ENCODE assay signal across 1 cellular context in genomic region chr19:663682-664117, GRCh38.
TF ChIP-seq lines count a peak whose summit lies in the region.

No MANE protein-coding gene starts in this region.

TF ChIP-seq in HepG2, 621 proteins besides CTCF, POLR2A, EP300 and RAD21 (continued from another document and continues in another):
- TF ChIP-seq, protein P1, sequence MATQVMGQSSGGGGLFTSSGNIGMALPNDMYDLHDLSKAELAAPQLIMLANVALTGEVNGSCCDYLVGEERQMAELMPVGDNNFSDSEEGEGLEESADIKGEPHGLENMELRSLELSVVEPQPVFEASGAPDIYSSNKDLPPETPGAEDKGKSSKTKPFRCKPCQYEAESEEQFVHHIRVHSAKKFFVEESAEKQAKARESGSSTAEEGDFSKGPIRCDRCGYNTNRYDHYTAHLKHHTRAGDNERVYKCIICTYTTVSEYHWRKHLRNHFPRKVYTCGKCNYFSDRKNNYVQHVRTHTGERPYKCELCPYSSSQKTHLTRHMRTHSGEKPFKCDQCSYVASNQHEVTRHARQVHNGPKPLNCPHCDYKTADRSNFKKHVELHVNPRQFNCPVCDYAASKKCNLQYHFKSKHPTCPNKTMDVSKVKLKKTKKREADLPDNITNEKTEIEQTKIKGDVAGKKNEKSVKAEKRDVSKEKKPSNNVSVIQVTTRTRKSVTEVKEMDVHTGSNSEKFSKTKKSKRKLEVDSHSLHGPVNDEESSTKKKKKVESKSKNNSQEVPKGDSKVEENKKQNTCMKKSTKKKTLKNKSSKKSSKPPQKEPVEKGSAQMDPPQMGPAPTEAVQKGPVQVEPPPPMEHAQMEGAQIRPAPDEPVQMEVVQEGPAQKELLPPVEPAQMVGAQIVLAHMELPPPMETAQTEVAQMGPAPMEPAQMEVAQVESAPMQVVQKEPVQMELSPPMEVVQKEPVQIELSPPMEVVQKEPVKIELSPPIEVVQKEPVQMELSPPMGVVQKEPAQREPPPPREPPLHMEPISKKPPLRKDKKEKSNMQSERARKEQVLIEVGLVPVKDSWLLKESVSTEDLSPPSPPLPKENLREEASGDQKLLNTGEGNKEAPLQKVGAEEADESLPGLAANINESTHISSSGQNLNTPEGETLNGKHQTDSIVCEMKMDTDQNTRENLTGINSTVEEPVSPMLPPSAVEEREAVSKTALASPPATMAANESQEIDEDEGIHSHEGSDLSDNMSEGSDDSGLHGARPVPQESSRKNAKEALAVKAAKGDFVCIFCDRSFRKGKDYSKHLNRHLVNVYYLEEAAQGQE (IDR thresholded peaks at IDR 0.05; ENCODE audit: borderline replicate concordance in 1 of 2, low read depth in 1 of 2, low read length in 2 of 2), result no peak
- TF ChIP-seq ZNF350 (CRISPR knock-in tag; IDR thresholded peaks at IDR 0.05; ENCODE audit: borderline replicate concordance, low read depth), result peak; percentile 49
- no peak for TF ChIP-seq E2F2 (CRISPR knock-in tag; IDR thresholded peaks at IDR 0.05; ENCODE audit: borderline replicate concordance)
- peak; percentile 75 for TF ChIP-seq RXRA (CRISPR knock-in tag; IDR thresholded peaks at IDR 0.05)
- TF ChIP-seq ARNT (IDR thresholded peaks at IDR 0.05), result no peak
- TF ChIP-seq ZSCAN20 (CRISPR knock-in tag; IDR thresholded peaks at IDR 0.05; ENCODE audit: borderline replicate concordance), result 0 out of 2 replicates have a peak, but pooled peaks have one; percentile 7
- no peak for TF ChIP-seq HNF4G (IDR thresholded peaks at IDR 0.05; ENCODE audit: borderline replicate concordance, low read depth, low read length)
- TF ChIP-seq HNF4G (CRISPR knock-in tag; IDR thresholded peaks at IDR 0.05; ENCODE audit: borderline replicate concordance, low read depth), result no peak
- TF ChIP-seq ZNF432 (CRISPR knock-in tag; IDR thresholded peaks at IDR 0.05; ENCODE audit: borderline replicate concordance), result no peak
- TF ChIP-seq, protein P2, sequence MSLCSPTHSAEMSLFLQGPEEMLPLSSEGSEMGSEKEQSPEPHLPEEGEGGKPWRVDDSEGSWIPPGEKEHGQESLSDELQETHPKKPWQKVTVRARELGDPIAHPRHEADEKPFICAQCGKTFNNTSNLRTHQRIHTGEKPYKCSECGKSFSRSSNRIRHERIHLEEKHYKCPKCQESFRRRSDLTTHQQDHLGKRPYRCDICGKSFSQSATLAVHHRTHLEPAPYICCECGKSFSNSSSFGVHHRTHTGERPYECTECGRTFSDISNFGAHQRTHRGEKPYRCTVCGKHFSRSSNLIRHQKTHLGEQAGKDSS (CRISPR knock-in tag; IDR thresholded peaks at IDR 0.05; ENCODE audit: borderline replicate concordance, low read depth), result peak; percentile 18; the same call in 1 of the 2 replicates
- no peak for TF ChIP-seq PRDM10 (CRISPR knock-in tag; IDR thresholded peaks at IDR 0.05; ENCODE audit: low read depth)
- TF ChIP-seq HOXA7 (CRISPR knock-in tag; IDR thresholded peaks at IDR 0.05), result no peak
- TF ChIP-seq ARHGAP35 (CRISPR knock-in tag; IDR thresholded peaks at IDR 0.05; ENCODE audit: borderline replicate concordance), result peak; percentile 7; the same call in 1 of the 2 replicates
- TF ChIP-seq ZFP82 (CRISPR knock-in tag; IDR thresholded peaks at IDR 0.05; ENCODE audit: borderline replicate concordance), result no peak
- no peak for TF ChIP-seq ZNF207 (IDR thresholded peaks at IDR 0.05; ENCODE audit: borderline replicate concordance)
- no peak for TF ChIP-seq KLF11 (CRISPR knock-in tag; IDR thresholded peaks at IDR 0.05)
- peak; percentile 62 for TF ChIP-seq XRCC5 (optimal IDR thresholded peaks at IDR 0.05; ENCODE audit: low read length)
- 0 out of 2 replicates have a peak, but pooled peaks have one; percentile 36 for TF ChIP-seq NFKBIZ (CRISPR knock-in tag; IDR thresholded peaks at IDR 0.05)
- TF ChIP-seq, protein P3, sequence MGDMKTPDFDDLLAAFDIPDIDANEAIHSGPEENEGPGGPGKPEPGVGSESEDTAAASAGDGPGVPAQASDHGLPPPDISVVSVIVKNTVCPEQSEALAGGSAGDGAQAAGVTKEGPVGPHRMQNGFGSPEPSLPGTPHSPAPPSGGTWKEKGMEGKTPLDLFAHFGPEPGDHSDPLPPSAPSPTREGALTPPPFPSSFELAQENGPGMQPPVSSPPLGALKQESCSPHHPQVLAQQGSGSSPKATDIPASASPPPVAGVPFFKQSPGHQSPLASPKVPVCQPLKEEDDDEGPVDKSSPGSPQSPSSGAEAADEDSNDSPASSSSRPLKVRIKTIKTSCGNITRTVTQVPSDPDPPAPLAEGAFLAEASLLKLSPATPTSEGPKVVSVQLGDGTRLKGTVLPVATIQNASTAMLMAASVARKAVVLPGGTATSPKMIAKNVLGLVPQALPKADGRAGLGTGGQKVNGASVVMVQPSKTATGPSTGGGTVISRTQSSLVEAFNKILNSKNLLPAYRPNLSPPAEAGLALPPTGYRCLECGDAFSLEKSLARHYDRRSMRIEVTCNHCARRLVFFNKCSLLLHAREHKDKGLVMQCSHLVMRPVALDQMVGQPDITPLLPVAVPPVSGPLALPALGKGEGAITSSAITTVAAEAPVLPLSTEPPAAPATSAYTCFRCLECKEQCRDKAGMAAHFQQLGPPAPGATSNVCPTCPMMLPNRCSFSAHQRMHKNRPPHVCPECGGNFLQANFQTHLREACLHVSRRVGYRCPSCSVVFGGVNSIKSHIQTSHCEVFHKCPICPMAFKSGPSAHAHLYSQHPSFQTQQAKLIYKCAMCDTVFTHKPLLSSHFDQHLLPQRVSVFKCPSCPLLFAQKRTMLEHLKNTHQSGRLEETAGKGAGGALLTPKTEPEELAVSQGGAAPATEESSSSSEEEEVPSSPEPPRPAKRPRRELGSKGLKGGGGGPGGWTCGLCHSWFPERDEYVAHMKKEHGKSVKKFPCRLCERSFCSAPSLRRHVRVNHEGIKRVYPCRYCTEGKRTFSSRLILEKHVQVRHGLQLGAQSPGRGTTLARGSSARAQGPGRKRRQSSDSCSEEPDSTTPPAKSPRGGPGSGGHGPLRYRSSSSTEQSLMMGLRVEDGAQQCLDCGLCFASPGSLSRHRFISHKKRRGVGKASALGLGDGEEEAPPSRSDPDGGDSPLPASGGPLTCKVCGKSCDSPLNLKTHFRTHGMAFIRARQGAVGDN (CRISPR knock-in tag; IDR thresholded peaks at IDR 0.05), result peak; percentile 49
- TF ChIP-seq PRDM15 (CRISPR knock-in tag; IDR thresholded peaks at IDR 0.05), result no peak
- peak; percentile 4 for TF ChIP-seq TEAD3 (CRISPR knock-in tag; optimal IDR thresholded peaks at IDR 0.05; ENCODE audit: borderline replicate concordance)
- TF ChIP-seq, protein P4, sequence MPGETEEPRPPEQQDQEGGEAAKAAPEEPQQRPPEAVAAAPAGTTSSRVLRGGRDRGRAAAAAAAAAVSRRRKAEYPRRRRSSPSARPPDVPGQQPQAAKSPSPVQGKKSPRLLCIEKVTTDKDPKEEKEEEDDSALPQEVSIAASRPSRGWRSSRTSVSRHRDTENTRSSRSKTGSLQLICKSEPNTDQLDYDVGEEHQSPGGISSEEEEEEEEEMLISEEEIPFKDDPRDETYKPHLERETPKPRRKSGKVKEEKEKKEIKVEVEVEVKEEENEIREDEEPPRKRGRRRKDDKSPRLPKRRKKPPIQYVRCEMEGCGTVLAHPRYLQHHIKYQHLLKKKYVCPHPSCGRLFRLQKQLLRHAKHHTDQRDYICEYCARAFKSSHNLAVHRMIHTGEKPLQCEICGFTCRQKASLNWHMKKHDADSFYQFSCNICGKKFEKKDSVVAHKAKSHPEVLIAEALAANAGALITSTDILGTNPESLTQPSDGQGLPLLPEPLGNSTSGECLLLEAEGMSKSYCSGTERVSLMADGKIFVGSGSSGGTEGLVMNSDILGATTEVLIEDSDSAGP (CRISPR knock-in tag; IDR thresholded peaks at IDR 0.05; ENCODE audit: borderline replicate concordance), result peak; percentile 43; the same call in 1 of the 2 replicates
- TF ChIP-seq PHF21A (CRISPR knock-in tag; IDR thresholded peaks at IDR 0.05), result no peak
- no peak for TF ChIP-seq ZNF614 (CRISPR knock-in tag; IDR thresholded peaks at IDR 0.05; ENCODE audit: borderline replicate concordance)
- no peak for TF ChIP-seq BORCS8-MEF2B (CRISPR knock-in tag; IDR thresholded peaks at IDR 0.05)
- TF ChIP-seq ZKSCAN1 (IDR thresholded peaks at IDR 0.05; ENCODE audit: low read length), result no peak
- TF ChIP-seq ZNF331 (CRISPR knock-in tag; IDR thresholded peaks at IDR 0.05), result no peak
- TF ChIP-seq, protein P5, sequence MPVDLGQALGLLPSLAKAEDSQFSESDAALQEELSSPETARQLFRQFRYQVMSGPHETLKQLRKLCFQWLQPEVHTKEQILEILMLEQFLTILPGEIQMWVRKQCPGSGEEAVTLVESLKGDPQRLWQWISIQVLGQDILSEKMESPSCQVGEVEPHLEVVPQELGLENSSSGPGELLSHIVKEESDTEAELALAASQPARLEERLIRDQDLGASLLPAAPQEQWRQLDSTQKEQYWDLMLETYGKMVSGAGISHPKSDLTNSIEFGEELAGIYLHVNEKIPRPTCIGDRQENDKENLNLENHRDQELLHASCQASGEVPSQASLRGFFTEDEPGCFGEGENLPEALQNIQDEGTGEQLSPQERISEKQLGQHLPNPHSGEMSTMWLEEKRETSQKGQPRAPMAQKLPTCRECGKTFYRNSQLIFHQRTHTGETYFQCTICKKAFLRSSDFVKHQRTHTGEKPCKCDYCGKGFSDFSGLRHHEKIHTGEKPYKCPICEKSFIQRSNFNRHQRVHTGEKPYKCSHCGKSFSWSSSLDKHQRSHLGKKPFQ (CRISPR knock-in tag; IDR thresholded peaks at IDR 0.05; ENCODE audit: insufficient replicate concordance), result no peak
- no peak for TF ChIP-seq SP140L (CRISPR knock-in tag; IDR thresholded peaks at IDR 0.05; ENCODE audit: borderline replicate concordance)
- TF ChIP-seq KDM3A (CRISPR knock-in tag; IDR thresholded peaks at IDR 0.05; ENCODE audit: low read depth), result no peak; the same call in 1 of the 2 replicates
- no peak for TF ChIP-seq MIER3 (CRISPR knock-in tag; IDR thresholded peaks at IDR 0.05; ENCODE audit: borderline replicate concordance)
- TF ChIP-seq THAP7 (CRISPR knock-in tag; IDR thresholded peaks at IDR 0.05), result no peak
